Comparison of ENCODE assay signal across 8 cellular contexts in genomic region chrX:16484338-16484737, GRCh38.
DNase-seq lines count a peak whose midpoint lies in the region; ATAC-seq, FAIRE-seq and TF ChIP-seq lines count a peak whose summit lies in the region.

No MANE protein-coding gene starts in this region.

- TF ChIP-seq EP300 in GM12878 (IDR thresholded peaks at IDR 0.05; ENCODE audit: borderline replicate concordance in 1 of 2, control insufficient read depth in 1 of 2, low read depth in 2 of 2, low read length in 2 of 2) (no peak), suprapubic skin (IDR thresholded peaks at IDR 0.05) (no peak)

- H3K27ac ChIP-seq in PC-9 (peak overlapping the region; percentile 47), GM12878 (ENCODE audit: control insufficient read depth, insufficient read depth) (no peak overlapping the region), psoas muscle (no peak overlapping the region), suprapubic skin (no peak overlapping the region), OCI-LY7 (ENCODE audit: low read depth, low read length, poor library complexity, severe bottlenecking) (no peak overlapping the region)

- CTCF ChIA-PET in PC-9 (lab: Charles Lee), result no interaction called here
- CTCF ChIA-PET in GM12878 (lab: Yijun Ruan, JAX), result interaction anchor here (1.1 kb wide), 1 partner anchor 13 kb away, joined by 5 read pairs; no protein-coding TSS in a partner anchor
- CTCF ChIA-PET in OCI-LY7 (lab: Charles Lee; ENCODE audit: unreplicated experiment), result no interaction called here

- H3K4me3 ChIP-seq in PC-9 (no peak overlapping the region), GM12878 (no peak overlapping the region), psoas muscle (no peak overlapping the region), suprapubic skin (no peak overlapping the region), OCI-LY7 (ENCODE audit: low read depth, low read length, poor library complexity, severe bottlenecking) (no peak overlapping the region)

- H4K20me1 ChIP-seq in PC-9 (ENCODE audit: insufficient read depth), result no peaks in the 10 kb centered on the region
- no peaks in the 10 kb centered on the region for H4K20me1 ChIP-seq in GM12878 (ENCODE audit: control insufficient read depth, insufficient read depth)
- no peaks in the 10 kb centered on the region for H4K20me1 ChIP-seq in OCI-LY7 (ENCODE audit: insufficient read depth, low read length)

- H3K4me1 ChIP-seq in PC-9 (replicated peaks; ENCODE audit: insufficient read depth) (peaks cover 27% of the 10 kb centered on the region), GM12878 (ENCODE audit: control insufficient read depth, insufficient read depth, low read length) (no peaks in the 10 kb centered on the region), psoas muscle (no peaks in the 10 kb centered on the region), suprapubic skin (no peaks in the 10 kb centered on the region), OCI-LY7 (ENCODE audit: insufficient read depth, low read length, poor library complexity, severe bottlenecking) (no peaks in the 10 kb centered on the region)

- H3K27me3 ChIP-seq in PC-9 (ENCODE audit: insufficient read depth, low read depth) (no peaks in the 10 kb centered on the region), GM12878 (replicated peaks in 1 of 2; ENCODE audit: control insufficient read depth in 2 of 2, insufficient read depth in 2 of 2, low read length in 1 of 2) (no peaks in the 10 kb centered on the region), psoas muscle (ENCODE audit: insufficient read depth in 3 of 3, low read length in 2 of 3) (peaks cover 0 to 4% (median 0%) of the 10 kb centered on the region in 3 donors), suprapubic skin (no peaks in the 10 kb centered on the region)

- FAIRE-seq in GM12878 (lab: Jason Lieb, UNC), result no peak

- DNase-seq in EL (peak; percentile 85), PC-9 (peak; percentile 25 to 89), GM12878 (ENCODE audit: low read depth, low spot score) (no peak), psoas muscle (no peak), suprapubic skin (ENCODE audit: low spot score in 2 of 2) (no peak), OCI-LY7 (ENCODE audit: low spot score) (no peak), GF-D8 (lab: John Stamatoyannopoulos, UW) (no peak)

- SMC1A ChIA-PET in GM12878 (lab: Charles Lee; ENCODE audit: uncharacterized antibody, unreplicated experiment), result no interaction called here

- H3K4me2 ChIP-seq in PC-9 (peak overlapping the region; percentile 35; the same call in 1 of the 2 replicates), GM12878 (ENCODE audit: control insufficient read depth, insufficient read depth) (no peak overlapping the region), OCI-LY7 (ENCODE audit: low read length) (no peak overlapping the region)

- no peaks in the 10 kb centered on the region for H3K9me2 ChIP-seq in PC-9 (ENCODE audit: insufficient read depth)
- H3K9me2 ChIP-seq in OCI-LY7 (ENCODE audit: insufficient read depth, low read length), result no peaks in the 10 kb centered on the region

- H3K36me3 ChIP-seq in PC-9 (ENCODE audit: low read depth) (no peaks in the 10 kb centered on the region), GM12878 (ENCODE audit: control insufficient read depth in 2 of 2, insufficient read depth in 2 of 2, low read length in 1 of 2) (no peaks in the 10 kb centered on the region), psoas muscle (ENCODE audit: insufficient read depth in 1 of 2, low read depth in 1 of 2) (no peaks in the 10 kb centered on the region), suprapubic skin (no peaks in the 10 kb centered on the region), OCI-LY7 (ENCODE audit: insufficient read depth, low read length) (no peaks in the 10 kb centered on the region)

- in situ Hi-C loops in GM12878 (cut with MboI), result no loop called here

- H3K9me3 ChIP-seq in PC-9 (ENCODE audit: insufficient read depth, low read depth) (no peaks in the 10 kb centered on the region), GM12878 (replicated peaks; ENCODE audit: control insufficient read depth, insufficient read depth, low read length) (no peaks in the 10 kb centered on the region), psoas muscle (no peaks in the 10 kb centered on the region), suprapubic skin (no peaks in the 10 kb centered on the region), OCI-LY7 (ENCODE audit: low read length) (no peaks in the 10 kb centered on the region)

- H3K9ac ChIP-seq in GM12878 (ENCODE audit: control insufficient read depth, insufficient read depth, low read length), result no peak overlapping the region

- TF ChIP-seq POLR2A in GM12878 (IDR thresholded peaks at IDR 0.05; ENCODE audit: low read depth, low read length) (no peak), suprapubic skin (IDR thresholded peaks at IDR 0.05) (no peak)

- POLR2A ChIA-PET in PC-9 (lab: Charles Lee; ENCODE audit: unreplicated experiment) (interaction anchor here (0.8 kb wide), 1 partner anchor 19 kb away, joined by 6 read pairs; no protein-coding TSS in a partner anchor), GM12878 (lab: Charles Lee) (no interaction called here), OCI-LY7 (lab: Charles Lee) (interaction anchor here (0.6 kb wide), 1 partner anchor 9 kb away, joined by 5 read pairs; no protein-coding TSS in a partner anchor)

- TF ChIP-seq CTCF in PC-9 (conservative IDR thresholded peaks at IDR 0.05) (no peak), GM12878 (IDR thresholded peaks at IDR 0.05 in 2 of 3, conservative IDR thresholded peaks at IDR 0.05 in 1 of 3; ENCODE audit: control insufficient read depth in 2 of 3, extremely low read depth in 1 of 3, insufficient read depth in 1 of 3, low read depth in 3 of 3, low read length in 3 of 3) (no peak), psoas muscle (IDR thresholded peaks at IDR 0.05) (no peak), suprapubic skin (IDR thresholded peaks at IDR 0.05) (no peak), OCI-LY7 (conservative IDR thresholded peaks at IDR 0.05; ENCODE audit: low read length) (no peak)

- peaks cover 6% of the 10 kb centered on the region; the same call in 1 of the 2 replicates for H3F3A ChIP-seq in PC-9 (ENCODE audit: insufficient read depth, low read depth)

- RAD21 ChIA-PET in GM12878 (lab: Charles Lee; ENCODE audit: unreplicated experiment), result no interaction called here

- BruUV-seq in PC-9 (replicated peaks; lab: Mats Ljungman, UMichigan) (no TSS peak), GM12878 (replicated peaks; lab: Mats Ljungman, UMichigan) (no TSS peak), OCI-LY7 (replicated peaks; lab: Mats Ljungman, UMichigan) (no TSS peak)

- H2AFZ ChIP-seq in PC-9, result no peak overlapping the region
- H2AFZ ChIP-seq in GM12878 (ENCODE audit: control insufficient read depth, low read depth, low read length), result no peak overlapping the region
- no peak overlapping the region for H2AFZ ChIP-seq in OCI-LY7 (ENCODE audit: low read length)

- intact Hi-C loops in PC-9 (cut with micrococcal nuclease; ENCODE audit: unreplicated experiment), result no loop called here
- intact Hi-C loops in GM12878 (cut with micrococcal nuclease; ENCODE audit: unreplicated experiment), result no loop called here
- intact Hi-C loops in psoas muscle (cut with DNase I), result no loop called here
- intact Hi-C loops in OCI-LY7 (cut with micrococcal nuclease; ENCODE audit: unreplicated experiment), result no loop called here

- H3K79me2 ChIP-seq in PC-9 (ENCODE audit: low read depth), result no peaks in the 10 kb centered on the region
- H3K79me2 ChIP-seq in GM12878 (ENCODE audit: control insufficient read depth, insufficient read depth, low read length), result no peaks in the 10 kb centered on the region
- H3K79me2 ChIP-seq in OCI-LY7 (ENCODE audit: insufficient read depth, low read depth, low read length), result no peaks in the 10 kb centered on the region

- ATAC-seq in GM12878 (no peak), psoas muscle (peak; percentile 43 to 70 (median 60)), HG02840 (IDR thresholded peaks at IDR 0.05; ENCODE audit: low FRiP score, unreplicated experiment) (no peak)

- TF ChIP-seq RAD21 in GM12878 (IDR thresholded peaks at IDR 0.05; ENCODE audit: insufficient read depth, low read depth, low read length), result no peak

TF ChIP-seq in GM12878, 131 proteins besides CTCF, POLR2A, EP300 and RAD21:
- no peak for TF ChIP-seq WRNIP1 (IDR thresholded peaks at IDR 0.05; ENCODE audit: borderline replicate concordance, low read depth, low read length)
- no peak for TF ChIP-seq ZNF207 (IDR thresholded peaks at IDR 0.05; ENCODE audit: borderline replicate concordance)
- peak; percentile 66; the same call in 1 of the 2 replicates for TF ChIP-seq SPI1 (IDR thresholded peaks at IDR 0.05; ENCODE audit: borderline replicate concordance, insufficient read depth, low read depth, low read length)
- no peak for TF ChIP-seq ZBTB33 (IDR thresholded peaks at IDR 0.05)
- no peak for TF ChIP-seq RB1 (IDR thresholded peaks at IDR 0.05; ENCODE audit: borderline replicate concordance)
- TF ChIP-seq SMAD5 (IDR thresholded peaks at IDR 0.05; ENCODE audit: low read depth), result no peak
TF ChIP-seq in GM12878: peak in this region for 1.

Comparison
In these comparisons a context has a peak if more than half of its experiments do, and no peak if none do; other contexts are left out.
1. DNase-seq: peak in EL (single experiment) and PC-9 (2 of 2); none in GM12878 (single experiment), psoas muscle (0 of 2), suprapubic skin (0 of 2), OCI-LY7 (single experiment) and GF-D8 (single experiment).
2. ATAC-seq: peak in psoas muscle (4 of 4); none in GM12878 (single experiment) and HG02840 (single experiment).